Comparison of ENCODE assay signal across 1 cellular context in the genomic region with DNA sequence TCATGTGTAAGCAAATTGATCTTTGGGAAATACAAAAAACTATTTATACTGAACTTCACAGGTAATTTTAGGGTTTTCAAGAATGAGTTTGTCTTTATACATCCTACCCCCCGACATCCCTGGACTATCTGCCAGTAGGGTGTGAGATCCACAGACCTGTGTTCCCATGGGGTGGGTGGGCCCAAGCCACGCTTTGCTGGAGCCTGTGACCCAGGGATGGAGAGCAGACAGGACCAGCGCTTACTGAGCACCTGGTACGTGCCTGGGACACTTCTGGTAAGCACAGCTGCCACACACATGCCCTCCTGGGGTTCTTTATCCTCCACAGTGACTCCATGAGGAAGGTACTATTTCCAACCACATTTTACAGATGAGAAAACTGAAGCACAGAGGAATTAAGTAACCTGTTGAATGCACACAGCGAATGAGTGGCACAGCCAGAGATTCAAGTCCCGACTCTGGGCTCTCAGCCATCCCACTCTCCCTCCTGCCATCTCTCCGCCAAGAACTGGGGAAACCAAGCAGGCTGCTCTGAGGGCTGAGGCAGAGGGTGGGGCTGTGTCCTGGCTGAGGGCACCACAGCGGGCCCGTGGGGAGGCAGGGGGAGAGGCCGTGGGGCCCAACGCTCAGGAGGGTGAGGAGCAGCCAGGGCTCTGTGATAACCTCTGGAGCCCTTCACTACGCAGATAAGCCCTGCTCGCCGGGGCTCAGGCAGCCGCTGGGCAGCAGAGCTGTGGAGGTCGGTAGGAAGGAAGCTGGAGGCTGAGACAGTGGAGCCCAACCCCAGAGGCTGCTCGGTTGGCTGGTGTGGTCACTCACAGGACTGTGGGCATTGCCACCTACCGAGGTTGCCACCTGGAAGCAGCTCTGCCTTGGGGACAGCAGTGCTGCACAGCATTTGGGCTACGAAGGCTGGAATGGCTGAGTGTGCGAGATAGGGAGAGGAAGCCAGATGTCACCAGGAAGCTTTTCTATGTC.
TF ChIP-seq lines count a peak whose summit lies in the region.

No MANE protein-coding gene starts in this region.

TF ChIP-seq in K562, 482 proteins besides CTCF, POLR2A, EP300 and RAD21 (continued from another document and continues in another):
- TF ChIP-seq ZNF197 (CRISPR knock-in tag; IDR thresholded peaks at IDR 0.05; ENCODE audit: low read depth) (peak; percentile 42), NCOR1 (IDR thresholded peaks at IDR 0.05) (peak; percentile 64), PHB2 (IDR thresholded peaks at IDR 0.05; ENCODE audit: low read depth) (no peak), NONO (IDR thresholded peaks at IDR 0.05; ENCODE audit: low read depth in 2 of 2, low read length in 1 of 2) (no peak; a peak in 1 of 4 replicates), SRSF9 (IDR thresholded peaks at IDR 0.05; ENCODE audit: borderline replicate concordance, low read depth, low read length) (no peak), ZNF239 (CRISPR knock-in tag; IDR thresholded peaks at IDR 0.05) (0 out of 2 replicates have a peak, but pooled peaks have one; percentile 21), ZBTB7A (IDR thresholded peaks at IDR 0.05; ENCODE audit: borderline replicate concordance, control insufficient read depth, low read depth, low read length) (no peak; the same call in 1 of the 2 replicates), ZNF24 (IDR thresholded peaks at IDR 0.05) (no peak), FOS (IDR thresholded peaks at IDR 0.05; ENCODE audit: extremely low read depth, insufficient read length) (no peak), MNT (conservative IDR thresholded peaks at IDR 0.05) (no peak), TCFL5 (CRISPR knock-in tag; conservative IDR thresholded peaks at IDR 0.05) (no peak), PML (IDR thresholded peaks at IDR 0.05; ENCODE audit: low read length) (no peak), NCOA2 (IDR thresholded peaks at IDR 0.05; ENCODE audit: partially characterized antibody in 2 of 2) (no peak), ZNF639 (CRISPR knock-in tag; conservative IDR thresholded peaks at IDR 0.05 in 1 of 2, IDR thresholded peaks at IDR 0.05 in 1 of 2) (peak in 1 of 2 experiments; percentile 72; a peak in 2 of 4 replicates), LARP7 (IDR thresholded peaks at IDR 0.05) (no peak), NFRKB (IDR thresholded peaks at IDR 0.05; ENCODE audit: low read depth) (peak; percentile 67), DMBX1 (CRISPR knock-in tag; IDR thresholded peaks at IDR 0.05; ENCODE audit: borderline replicate concordance) (peak; percentile 91), NUFIP1 (IDR thresholded peaks at IDR 0.05; ENCODE audit: partially characterized antibody) (peak; percentile 47), XRCC4 (IDR thresholded peaks at IDR 0.05; ENCODE audit: extremely low read depth, insufficient read depth, insufficient read length) (no peak), GTF2A2 (tag; IDR thresholded peaks at IDR 0.05) (no peak), ARID1B (IDR thresholded peaks at IDR 0.05) (peak; percentile 86), FOSL1 (tag; conservative IDR thresholded peaks at IDR 0.05) (no peak), TBP (optimal IDR thresholded peaks at IDR 0.05; ENCODE audit: low read depth, low read length) (no peak), THRAP3 (IDR thresholded peaks at IDR 0.05; ENCODE audit: borderline replicate concordance) (no peak), RBBP5 (IDR thresholded peaks at IDR 0.05; ENCODE audit: borderline replicate concordance, insufficient read depth, low read length, poor library complexity, severe bottlenecking) (peak; percentile 71), ZNF584 (CRISPR knock-in tag; IDR thresholded peaks at IDR 0.05; ENCODE audit: low read depth) (no peak)
- TF ChIP-seq, protein P1, sequence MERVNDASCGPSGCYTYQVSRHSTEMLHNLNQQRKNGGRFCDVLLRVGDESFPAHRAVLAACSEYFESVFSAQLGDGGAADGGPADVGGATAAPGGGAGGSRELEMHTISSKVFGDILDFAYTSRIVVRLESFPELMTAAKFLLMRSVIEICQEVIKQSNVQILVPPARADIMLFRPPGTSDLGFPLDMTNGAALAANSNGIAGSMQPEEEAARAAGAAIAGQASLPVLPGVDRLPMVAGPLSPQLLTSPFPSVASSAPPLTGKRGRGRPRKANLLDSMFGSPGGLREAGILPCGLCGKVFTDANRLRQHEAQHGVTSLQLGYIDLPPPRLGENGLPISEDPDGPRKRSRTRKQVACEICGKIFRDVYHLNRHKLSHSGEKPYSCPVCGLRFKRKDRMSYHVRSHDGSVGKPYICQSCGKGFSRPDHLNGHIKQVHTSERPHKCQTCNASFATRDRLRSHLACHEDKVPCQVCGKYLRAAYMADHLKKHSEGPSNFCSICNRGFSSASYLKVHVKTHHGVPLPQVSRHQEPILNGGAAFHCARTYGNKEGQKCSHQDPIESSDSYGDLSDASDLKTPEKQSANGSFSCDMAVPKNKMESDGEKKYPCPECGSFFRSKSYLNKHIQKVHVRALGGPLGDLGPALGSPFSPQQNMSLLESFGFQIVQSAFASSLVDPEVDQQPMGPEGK (CRISPR knock-in tag; IDR thresholded peaks at IDR 0.05; ENCODE audit: borderline replicate concordance): no peak
- TF ChIP-seq, protein P2, sequence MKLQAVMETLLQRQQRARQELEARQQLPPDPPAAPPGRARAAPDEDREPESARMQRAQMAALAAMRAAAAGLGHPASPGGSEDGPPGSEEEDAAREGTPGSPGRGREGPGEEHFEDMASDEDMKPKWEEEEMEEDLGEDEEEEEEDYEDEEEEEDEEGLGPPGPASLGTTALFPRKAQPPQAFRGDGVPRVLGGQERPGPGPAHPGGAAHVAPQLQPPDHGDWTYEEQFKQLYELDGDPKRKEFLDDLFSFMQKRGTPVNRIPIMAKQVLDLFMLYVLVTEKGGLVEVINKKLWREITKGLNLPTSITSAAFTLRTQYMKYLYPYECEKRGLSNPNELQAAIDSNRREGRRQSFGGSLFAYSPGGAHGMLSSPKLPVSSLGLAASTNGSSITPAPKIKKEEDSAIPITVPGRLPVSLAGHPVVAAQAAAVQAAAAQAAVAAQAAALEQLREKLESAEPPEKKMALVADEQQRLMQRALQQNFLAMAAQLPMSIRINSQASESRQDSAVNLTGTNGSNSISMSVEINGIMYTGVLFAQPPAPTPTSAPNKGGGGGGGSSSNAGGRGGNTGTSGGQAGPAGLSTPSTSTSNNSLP (IDR thresholded peaks at IDR 0.05; ENCODE audit: borderline replicate concordance, low read depth, low read length): no peak
- TF ChIP-seq, protein P3, sequence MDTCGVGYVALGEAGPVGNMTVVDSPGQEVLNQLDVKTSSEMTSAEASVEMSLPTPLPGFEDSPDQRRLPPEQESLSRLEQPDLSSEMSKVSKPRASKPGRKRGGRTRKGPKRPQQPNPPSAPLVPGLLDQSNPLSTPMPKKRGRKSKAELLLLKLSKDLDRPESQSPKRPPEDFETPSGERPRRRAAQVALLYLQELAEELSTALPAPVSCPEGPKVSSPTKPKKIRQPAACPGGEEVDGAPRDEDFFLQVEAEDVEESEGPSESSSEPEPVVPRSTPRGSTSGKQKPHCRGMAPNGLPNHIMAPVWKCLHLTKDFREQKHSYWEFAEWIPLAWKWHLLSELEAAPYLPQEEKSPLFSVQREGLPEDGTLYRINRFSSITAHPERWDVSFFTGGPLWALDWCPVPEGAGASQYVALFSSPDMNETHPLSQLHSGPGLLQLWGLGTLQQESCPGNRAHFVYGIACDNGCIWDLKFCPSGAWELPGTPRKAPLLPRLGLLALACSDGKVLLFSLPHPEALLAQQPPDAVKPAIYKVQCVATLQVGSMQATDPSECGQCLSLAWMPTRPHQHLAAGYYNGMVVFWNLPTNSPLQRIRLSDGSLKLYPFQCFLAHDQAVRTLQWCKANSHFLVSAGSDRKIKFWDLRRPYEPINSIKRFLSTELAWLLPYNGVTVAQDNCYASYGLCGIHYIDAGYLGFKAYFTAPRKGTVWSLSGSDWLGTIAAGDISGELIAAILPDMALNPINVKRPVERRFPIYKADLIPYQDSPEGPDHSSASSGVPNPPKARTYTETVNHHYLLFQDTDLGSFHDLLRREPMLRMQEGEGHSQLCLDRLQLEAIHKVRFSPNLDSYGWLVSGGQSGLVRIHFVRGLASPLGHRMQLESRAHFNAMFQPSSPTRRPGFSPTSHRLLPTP (IDR thresholded peaks at IDR 0.05; ENCODE audit: borderline replicate concordance, extremely low read depth, insufficient read length): no peak
- TF ChIP-seq, protein P4, sequence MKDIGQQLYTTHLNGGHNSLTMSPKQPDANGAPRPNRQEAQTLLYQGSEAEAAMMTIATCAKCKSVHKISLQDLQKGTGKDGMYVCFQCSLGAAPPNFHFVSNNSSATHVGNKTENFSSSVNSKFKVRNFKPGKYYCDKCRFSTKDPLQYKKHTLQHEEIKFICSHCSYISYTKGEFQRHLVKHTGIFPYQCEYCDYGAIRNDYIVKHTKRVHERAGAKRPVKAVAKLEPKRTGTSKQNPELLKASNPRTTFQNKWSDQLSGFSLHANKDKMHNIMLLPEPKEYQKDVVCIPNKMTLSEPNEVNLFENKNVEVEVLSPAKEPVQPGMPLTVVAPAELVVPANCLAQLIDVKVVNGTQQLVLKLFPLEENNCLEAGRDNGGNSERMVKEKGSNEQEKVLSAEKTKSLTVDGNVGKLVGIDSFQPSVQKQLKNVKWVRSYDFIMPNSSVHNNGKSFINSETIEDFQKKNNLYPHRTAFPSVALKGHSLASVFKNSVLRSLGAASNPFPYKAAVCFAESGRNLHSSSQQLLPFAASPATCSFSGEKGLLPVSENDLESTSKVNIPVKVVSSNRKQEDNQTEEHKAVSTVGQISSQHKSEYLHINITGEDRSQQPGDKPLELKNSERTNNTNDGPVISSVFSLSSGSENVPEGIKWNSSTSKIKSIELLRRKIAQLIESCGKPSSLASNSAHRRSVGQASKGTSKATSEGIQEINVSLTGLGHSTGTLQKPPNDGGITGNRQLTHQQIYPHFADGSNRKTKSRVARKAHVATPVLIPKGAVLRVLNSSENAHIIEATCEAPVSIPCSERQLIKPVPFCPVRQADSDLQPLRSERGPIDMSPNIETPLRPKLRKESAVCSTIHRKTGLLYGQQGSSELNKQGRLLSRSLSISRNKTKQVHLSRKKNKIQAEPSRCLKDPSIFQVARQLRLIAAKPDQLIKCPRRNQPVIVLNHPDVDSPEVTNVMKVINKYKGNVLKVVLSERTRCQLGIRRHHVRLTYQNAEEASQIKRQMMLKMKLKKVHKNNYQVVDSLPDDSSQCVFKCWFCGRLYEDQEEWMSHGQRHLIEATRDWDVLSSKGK (CRISPR knock-in tag; IDR thresholded peaks at IDR 0.05): no peak
- TF ChIP-seq, protein P5, sequence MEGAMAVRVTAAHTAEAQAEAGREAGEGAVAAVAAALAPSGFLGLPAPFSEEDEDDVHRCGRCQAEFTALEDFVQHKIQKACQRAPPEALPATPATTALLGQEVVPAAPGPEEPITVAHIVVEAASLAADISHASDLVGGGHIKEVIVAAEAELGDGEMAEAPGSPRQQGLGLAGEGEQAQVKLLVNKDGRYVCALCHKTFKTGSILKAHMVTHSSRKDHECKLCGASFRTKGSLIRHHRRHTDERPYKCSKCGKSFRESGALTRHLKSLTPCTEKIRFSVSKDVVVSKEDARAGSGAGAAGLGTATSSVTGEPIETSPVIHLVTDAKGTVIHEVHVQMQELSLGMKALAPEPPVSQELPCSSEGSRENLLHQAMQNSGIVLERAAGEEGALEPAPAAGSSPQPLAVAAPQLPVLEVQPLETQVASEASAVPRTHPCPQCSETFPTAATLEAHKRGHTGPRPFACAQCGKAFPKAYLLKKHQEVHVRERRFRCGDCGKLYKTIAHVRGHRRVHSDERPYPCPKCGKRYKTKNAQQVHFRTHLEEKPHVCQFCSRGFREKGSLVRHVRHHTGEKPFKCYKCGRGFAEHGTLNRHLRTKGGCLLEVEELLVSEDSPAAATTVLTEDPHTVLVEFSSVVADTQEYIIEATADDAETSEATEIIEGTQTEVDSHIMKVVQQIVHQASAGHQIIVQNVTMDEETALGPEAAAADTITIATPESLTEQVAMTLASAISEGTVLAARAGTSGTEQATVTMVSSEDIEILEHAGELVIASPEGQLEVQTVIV (CRISPR knock-in tag; IDR thresholded peaks at IDR 0.05; ENCODE audit: borderline replicate concordance): no peak
- TF ChIP-seq, protein P6, sequence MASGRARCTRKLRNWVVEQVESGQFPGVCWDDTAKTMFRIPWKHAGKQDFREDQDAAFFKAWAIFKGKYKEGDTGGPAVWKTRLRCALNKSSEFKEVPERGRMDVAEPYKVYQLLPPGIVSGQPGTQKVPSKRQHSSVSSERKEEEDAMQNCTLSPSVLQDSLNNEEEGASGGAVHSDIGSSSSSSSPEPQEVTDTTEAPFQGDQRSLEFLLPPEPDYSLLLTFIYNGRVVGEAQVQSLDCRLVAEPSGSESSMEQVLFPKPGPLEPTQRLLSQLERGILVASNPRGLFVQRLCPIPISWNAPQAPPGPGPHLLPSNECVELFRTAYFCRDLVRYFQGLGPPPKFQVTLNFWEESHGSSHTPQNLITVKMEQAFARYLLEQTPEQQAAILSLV (tag; IDR thresholded peaks at IDR 0.05): no peak
